Comparison of ENCODE assay signal across 23 cellular contexts in genomic region chr17:68943123-68943811, GRCh38. TPM values are rescaled to one million over a fixed set of nuclear protein-coding genes. Genes with fewer than 3 reads are reported as not detected.
DNase-seq lines count a peak whose midpoint lies in the region; ATAC-seq, FAIRE-seq and TF ChIP-seq lines count a peak whose summit lies in the region.
"Had no signal": no experiment of that assay in that cellular context is flagged by ENCODE, and none has a peak within 500 bp of the region (broad histone marks: within the 10 kb centered on the region; RNA-seq: fewer than 3 reads in every experiment).

No MANE protein-coding gene starts in this region.

- TF ChIP-seq POLR2A in A549 (IDR thresholded peaks at IDR 0.05; ENCODE audit: low read length) (no peak), GM18505 (IDR thresholded peaks at IDR 0.05; ENCODE audit: borderline replicate concordance, extremely low read depth, insufficient read depth, insufficient read length) (no peak)

- DNase-seq in A549 (ENCODE audit: low read depth in 1 of 2, low spot score in 1 of 2) = no peak
- DNase-seq in left lobe of liver (ENCODE audit: low spot score) = no peak
- DNase-seq in mammary epithelial cell = no peak
- DNase-seq: ACHN; BE2C; C1 segment of cervical spinal cord; Caco-2; Calu3; CD4-positive, CD25-positive, alpha-beta regulatory T cell; CD8-positive, alpha-beta T cell; DMS79 treated with DMSO at 0.1 percent for 48 hours; GF-D8 had no signal

- H3K4me1 ChIP-seq in A549 (no peaks in the 10 kb centered on the region), liver (ENCODE audit: control insufficient read depth in 4 of 4, insufficient read depth in 4 of 4, low read length in 3 of 4) (peaks cover 6 to 37% (median 23%) of the 10 kb centered on the region in 4 donors), mammary epithelial cell (ENCODE audit: insufficient read depth, low read length) (no peaks in the 10 kb centered on the region)
- H3K4me1 ChIP-seq: BE2C, BLaER1 had no signal

- no peak for ATAC-seq in A549
- ATAC-seq in left lobe of liver = peak; percentile 79
- ATAC-seq in GM18505 (IDR thresholded peaks at IDR 0.05; ENCODE audit: unreplicated experiment) = no peak
- no peak for ATAC-seq in HG03442 (IDR thresholded peaks at IDR 0.05; ENCODE audit: unreplicated experiment)
- ATAC-seq: CD8-positive, alpha-beta T cell had no signal

- H3K27me3 ChIP-seq in liver (ENCODE audit: control insufficient read depth in 4 of 4, insufficient read depth in 4 of 4, low read length in 3 of 4) (no peaks in the 10 kb centered on the region), mammary epithelial cell (ENCODE audit: insufficient read depth, low read length) (no peaks in the 10 kb centered on the region)
- H3K27me3 ChIP-seq: BLaER1 had no signal

- peaks cover 0 to 4% (median 1%) of the 10 kb centered on the region in 4 donors for H3K36me3 ChIP-seq in liver (ENCODE audit: control insufficient read depth in 4 of 4, insufficient read depth in 3 of 4, low read depth in 1 of 4, low read length in 3 of 4)
- no peaks in the 10 kb centered on the region for H3K36me3 ChIP-seq in mammary epithelial cell (ENCODE audit: insufficient read depth, low read length)
- H3K36me3 ChIP-seq: BE2C, BLaER1 had no signal

- H2AFZ ChIP-seq in mammary epithelial cell (ENCODE audit: low read depth, low read length) = no peak overlapping the region

- FAIRE-seq in A549 (lab: Jason Lieb, UNC) = no peak
- FAIRE-seq: D721Med, G401.6, GM12891, GM18507 had no signal

- no peaks in the 10 kb centered on the region for H3K79me2 ChIP-seq in mammary epithelial cell (ENCODE audit: insufficient read depth, low read length)

- no TSS peak for BruUV-seq in mammary epithelial cell (replicated peaks; lab: Mats Ljungman, UMichigan)

- POLR2A ChIA-PET in A549 (lab: Yijun Ruan, JAX) = no interaction called here

- H3K27ac ChIP-seq in A549 = no peak overlapping the region
- H3K27ac ChIP-seq in liver (ENCODE audit: low read depth in 1 of 2, low read length in 2 of 2) = no peak overlapping the region
- H3K27ac ChIP-seq in mammary epithelial cell (ENCODE audit: insufficient read depth, low read depth, low read length) = no peak overlapping the region
- H3K27ac ChIP-seq: 22Rv1, BLaER1 had no signal

- intact Hi-C loops in mammary epithelial cell (cut with micrococcal nuclease) = no loop called here

- H3K9ac ChIP-seq in liver (ENCODE audit: low read depth in 1 of 2, low read length in 2 of 2) (no peak overlapping the region), mammary epithelial cell (ENCODE audit: insufficient read depth, low read length) (no peak overlapping the region)
- H3K9ac ChIP-seq: BLaER1 had no signal

- H3K9me3 ChIP-seq in A549 (no peaks in the 10 kb centered on the region), liver (ENCODE audit: control insufficient read depth in 4 of 4, low read length in 3 of 4) (no peaks in the 10 kb centered on the region), mammary epithelial cell (replicated peaks; ENCODE audit: insufficient read depth, low read length) (no peaks in the 10 kb centered on the region)
- H3K9me3 ChIP-seq: BE2C, BLaER1 had no signal

- no peak for TF ChIP-seq EP300 in A549 (IDR thresholded peaks at IDR 0.05)

- dilution Hi-C loops in mammary epithelial cell (cut with HindIII; ENCODE audit: low sequenced_read_pairs) = no loop called here

- TF ChIP-seq CTCF in A549 (IDR thresholded peaks at IDR 0.05) (no peak), liver (IDR thresholded peaks at IDR 0.05; ENCODE audit: low read depth, low read length, missing input control) (no peak), mammary epithelial cell (conservative IDR thresholded peaks at IDR 0.05 in 1 of 2, IDR thresholded peaks at IDR 0.05 in 1 of 2; ENCODE audit: extremely low read depth in 1 of 2, insufficient read depth in 1 of 2, low read depth in 1 of 2, low read length in 2 of 2) (no peak)

- no peak overlapping the region for H3K4me3 ChIP-seq in A549
- H3K4me3 ChIP-seq in liver (ENCODE audit: low read depth in 1 of 3, low read length in 3 of 3) = no peak overlapping the region
- no peak overlapping the region for H3K4me3 ChIP-seq in mammary epithelial cell (replicated peaks in 1 of 3; ENCODE audit: insufficient read depth in 1 of 3, low read depth in 2 of 3, low read length in 3 of 3)
- H3K4me3 ChIP-seq: BLaER1 had no signal

- H3K4me2 ChIP-seq in A549 (no peak overlapping the region), mammary epithelial cell (ENCODE audit: insufficient read depth, low read depth, low read length) (no peak overlapping the region)
- H3K4me2 ChIP-seq: BLaER1 had no signal

- H4K20me1 ChIP-seq in mammary epithelial cell (ENCODE audit: insufficient read depth, low read length) = no peaks in the 10 kb centered on the region
- H4K20me1 ChIP-seq: BLaER1 had no signal

- 25% methylated on average over 4 of the region's 4 CpGs for WGBS in A549 (ENCODE audit: missing lambda C conversion rate)
- 79% methylated on average over 4 of the region's 4 CpGs for WGBS in liver
- 79% methylated on average over 4 of the region's 4 CpGs for WGBS in mammary epithelial cell (ENCODE audit: low coverage, missing lambda C conversion rate)

- TF ChIP-seq RAD21 in A549 (conservative IDR thresholded peaks at IDR 0.05 in 1 of 2, IDR thresholded peaks at IDR 0.05 in 1 of 2) (no peak), liver (IDR thresholded peaks at IDR 0.05) (peak in 1 of 2 donors; percentile 24)

- CTCF ChIA-PET in A549 (lab: Yijun Ruan, JAX) (interaction anchor here (1.0 to 1.3 kb wide), 2 partner anchors 169 to 293 kb away, joined by 3 to 4 read pairs; no protein-coding TSS in a partner anchor), mammary epithelial cell (lab: Charles Lee; ENCODE audit: low non-redundant PET) (interaction anchor here (0.6 kb wide), 1 partner anchor 147 kb away, joined by 3 read pairs; no protein-coding TSS in a partner anchor)

- in situ Hi-C loops in mammary epithelial cell (cut with MboI; ENCODE audit: low sequenced_read_pairs in 2 of 2) = no loop called here

TF ChIP-seq in A549, 52 proteins besides CTCF, POLR2A, EP300 and RAD21:
- TF ChIP-seq MAFK (IDR thresholded peaks at IDR 0.05; ENCODE audit: partially characterized antibody) (peak; percentile 50), ESRRA (IDR thresholded peaks at IDR 0.05; ENCODE audit: borderline replicate concordance, low read length) (no peak), FOSB (CRISPR knock-in tag; IDR thresholded peaks at IDR 0.05) (no peak)
- TF ChIP-seq, protein P1, sequence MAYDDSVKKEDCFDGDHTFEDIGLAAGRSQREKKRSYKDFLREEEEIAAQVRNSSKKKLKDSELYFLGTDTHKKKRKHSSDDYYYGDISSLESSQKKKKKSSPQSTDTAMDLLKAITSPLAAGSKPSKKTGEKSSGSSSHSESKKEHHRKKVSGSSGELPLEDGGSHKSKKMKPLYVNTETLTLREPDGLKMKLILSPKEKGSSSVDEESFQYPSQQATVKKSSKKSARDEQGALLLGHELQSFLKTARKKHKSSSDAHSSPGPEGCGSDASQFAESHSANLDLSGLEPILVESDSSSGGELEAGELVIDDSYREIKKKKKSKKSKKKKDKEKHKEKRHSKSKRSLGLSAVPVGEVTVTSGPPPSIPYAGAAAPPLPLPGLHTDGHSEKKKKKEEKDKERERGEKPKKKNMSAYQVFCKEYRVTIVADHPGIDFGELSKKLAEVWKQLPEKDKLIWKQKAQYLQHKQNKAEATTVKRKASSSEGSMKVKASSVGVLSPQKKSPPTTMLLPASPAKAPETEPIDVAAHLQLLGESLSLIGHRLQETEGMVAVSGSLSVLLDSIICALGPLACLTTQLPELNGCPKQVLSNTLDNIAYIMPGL (CRISPR knock-in tag; IDR thresholded peaks at IDR 0.05; ENCODE audit: borderline replicate concordance) = no peak
TF ChIP-seq in A549: peak in this region for 1.

TF ChIP-seq in liver, 16 proteins besides CTCF, POLR2A, EP300 and RAD21 (continues in another document):
- TF ChIP-seq GABPA (IDR thresholded peaks at IDR 0.05 in 1 of 2, conservative IDR thresholded peaks at IDR 0.05 in 1 of 2) (no peak), NR2F2 (IDR thresholded peaks at IDR 0.05) (no peak), FOXA1 (IDR thresholded peaks at IDR 0.05) (no peak), JUND (IDR thresholded peaks at IDR 0.05) (no peak), YY1 (IDR thresholded peaks at IDR 0.05) (peak; percentile 45)
- TF ChIP-seq, protein P2, sequence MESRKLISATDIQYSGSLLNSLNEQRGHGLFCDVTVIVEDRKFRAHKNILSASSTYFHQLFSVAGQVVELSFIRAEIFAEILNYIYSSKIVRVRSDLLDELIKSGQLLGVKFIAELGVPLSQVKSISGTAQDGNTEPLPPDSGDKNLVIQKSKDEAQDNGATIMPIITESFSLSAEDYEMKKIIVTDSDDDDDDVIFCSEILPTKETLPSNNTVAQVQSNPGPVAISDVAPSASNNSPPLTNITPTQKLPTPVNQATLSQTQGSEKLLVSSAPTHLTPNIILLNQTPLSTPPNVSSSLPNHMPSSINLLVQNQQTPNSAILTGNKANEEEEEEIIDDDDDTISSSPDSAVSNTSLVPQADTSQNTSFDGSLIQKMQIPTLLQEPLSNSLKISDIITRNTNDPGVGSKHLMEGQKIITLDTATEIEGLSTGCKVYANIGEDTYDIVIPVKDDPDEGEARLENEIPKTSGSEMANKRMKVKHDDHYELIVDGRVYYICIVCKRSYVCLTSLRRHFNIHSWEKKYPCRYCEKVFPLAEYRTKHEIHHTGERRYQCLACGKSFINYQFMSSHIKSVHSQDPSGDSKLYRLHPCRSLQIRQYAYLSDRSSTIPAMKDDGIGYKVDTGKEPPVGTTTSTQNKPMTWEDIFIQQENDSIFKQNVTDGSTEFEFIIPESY (IDR thresholded peaks at IDR 0.05) = no peak

RNA-seq across cellular contexts. Expression of gene ABCA8, which starts 11.9 kb away (rescaled TPM):
- polyA plus RNA-seq in A549 (2011; rRNA removed) = 0.34 and 0.36 TPM in 2 replicates
- 0.03 and 0.07 TPM in 2 replicates for polyA plus RNA-seq in A549 (2012; cell fraction: cytosol; rRNA removed)
- polyA plus RNA-seq in A549 (2012; cell fraction: nucleus; rRNA removed) = 0.08 and 0.16 TPM in 2 replicates
- 0.26 to 0.61 TPM (median 0.33 TPM) in 3 replicates for polyA plus RNA-seq in A549 (2017; fragmentation: RNase III; extraction: RNeasy Plus Mini Kit Qiagen cat#74134 plus additional on column Dnase treatment)
- 0.19 and 0.70 TPM in 2 replicates for polyA minus RNA-seq in A549 (2011; rRNA and poly(A)+ RNA removed)
- total RNA-seq in left lobe of liver = 35.6 TPM
- 10 to 100 TPM; 11.4 to 72.2 TPM for total RNA-seq in liver
- polyA plus RNA-seq in liver = 10 to 100 TPM in 1 of 2 donors, 1 to 10 TPM in 1; 9.3 to 16.5 TPM
- under 1 TPM in 1 of 2 donors, not detected in 1; under 0.01 TPM for total RNA-seq in mammary epithelial cell
- polyA plus RNA-seq in mammary epithelial cell = not detected
- not detected for polyA minus RNA-seq in mammary epithelial cell
- total RNA-seq: A172; Calu3; CD4-positive, CD25-positive, alpha-beta regulatory T cell; CD8-positive, alpha-beta T cell had no signal
- polyA plus RNA-seq: CD14-positive monocyte; CD4-positive, CD25-positive, alpha-beta regulatory T cell had no signal

Comparison
In these comparisons a context has a peak if more than half of its experiments do, and no peak if none do; other contexts are left out.
1. RNA of gene ABCA8, which starts 11.9 kb away (total RNA-seq): 11.4 to 72.2 TPM in liver and 35.6 TPM in left lobe of liver (single experiment); under 0.01 TPM in mammary epithelial cell; every median in the first group is over 10 times any median in the second.